ENCODE assay signal across 9 cellular contexts in the genomic region with DNA sequence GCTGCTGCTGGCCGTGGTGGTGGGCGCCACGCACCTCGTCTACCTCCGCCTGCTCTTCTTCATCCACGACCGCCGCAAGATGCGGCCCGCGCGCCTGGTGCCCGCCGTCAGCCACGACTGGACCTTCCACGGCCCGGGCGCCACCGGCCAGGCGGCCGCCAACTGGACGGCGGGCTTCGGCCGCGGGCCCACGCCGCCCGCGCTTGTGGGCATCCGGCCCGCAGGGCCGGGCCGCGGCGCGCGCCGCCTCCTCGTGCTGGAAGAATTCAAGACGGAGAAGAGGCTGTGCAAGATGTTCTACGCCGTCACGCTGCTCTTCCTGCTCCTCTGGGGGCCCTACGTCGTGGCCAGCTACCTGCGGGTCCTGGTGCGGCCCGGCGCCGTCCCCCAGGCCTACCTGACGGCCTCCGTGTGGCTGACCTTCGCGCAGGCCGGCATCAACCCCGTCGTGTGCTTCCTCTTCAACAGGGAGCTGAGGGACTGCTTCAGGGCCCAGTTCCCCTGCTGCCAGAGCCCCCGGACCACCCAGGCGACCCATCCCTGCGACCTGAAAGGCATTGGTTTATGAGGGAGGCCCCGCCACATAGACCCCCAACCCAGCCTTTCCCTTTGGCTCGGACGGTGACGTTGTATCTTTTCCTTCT. TPM values are rescaled to one million over a fixed set of nuclear protein-coding genes. Genes with fewer than 3 reads are reported as not detected.
DNase-seq lines count a peak whose midpoint lies in the region; ATAC-seq and TF ChIP-seq lines count a peak whose summit lies in the region.
"Had no signal": no experiment of that assay in that cellular context is flagged by ENCODE, and none has a peak within 500 bp of the region (broad histone marks: within the 10 kb centered on the region; RNA-seq: fewer than 3 reads in every experiment).

No MANE protein-coding gene starts in this region.

- no peak overlapping the region for H4K91ac ChIP-seq in mesenchymal stem cell (ENCODE audit: low read length)

- H3K9me3 ChIP-seq in mesenchymal stem cell (ENCODE audit: control insufficient read depth, low read length) (no peaks in the 10 kb centered on the region), thoracic aorta (no peaks in the 10 kb centered on the region)

- no peaks in the 10 kb centered on the region for H3K9me3 Mint-ChIP-seq in activated T-cell treated with anti-CD3 and anti-CD28 coated beads, Interleukin-2, amount 50 U/mL, for 4 hours
- no peaks in the 10 kb centered on the region for H3K9me3 Mint-ChIP-seq in MCF 10A (ENCODE audit: unreplicated experiment)

- intact Hi-C loops in MCF 10A (cut with micrococcal nuclease) = no loop called here

- H3K4me2 ChIP-seq in mesenchymal stem cell (ENCODE audit: low read length, poor library complexity, severe bottlenecking) = peak overlapping the region; percentile 94

- no peak overlapping the region for H2BK120ac ChIP-seq in mesenchymal stem cell (ENCODE audit: low read depth, low read length)

- H3K4ac ChIP-seq in mesenchymal stem cell (ENCODE audit: low read depth in 1 of 2, low read length in 2 of 2) = no peak overlapping the region

- WGBS in mesenchymal stem cell = 37% methylated on average over 55 of the region's 65 CpGs

- H3K27ac Mint-ChIP-seq in MCF 10A (ENCODE audit: low read depth, unreplicated experiment) = no peak overlapping the region

- CTCF ChIA-PET in MCF 10A (lab: Yijun Ruan, JAX) = no interaction called here

- H2BK5ac ChIP-seq in mesenchymal stem cell (ENCODE audit: low read depth, low read length, poor library complexity, severe bottlenecking) = no peak overlapping the region

- H3K36me3 Mint-ChIP-seq in activated T-cell treated with anti-CD3 and anti-CD28 coated beads, Interleukin-2, amount 50 U/mL, for 4 hours (ENCODE audit: insufficient read depth) = no peaks in the 10 kb centered on the region
- H3K36me3 Mint-ChIP-seq in MCF 10A (ENCODE audit: insufficient read depth, unreplicated experiment) = no peaks in the 10 kb centered on the region

- H3K27me3 ChIP-seq in mesenchymal stem cell (ENCODE audit: control insufficient read depth in 1 of 2, insufficient read depth in 1 of 2, low read length in 2 of 2) = peaks cover 64 to 74% of the 10 kb centered on the region in 2 experiments
- H3K27me3 ChIP-seq in thoracic aorta (replicated peaks; ENCODE audit: insufficient read depth) = no peaks in the 10 kb centered on the region

- no peak overlapping the region for H3K27ac ChIP-seq in mesenchymal stem cell (ENCODE audit: low read length, poor library complexity, severe bottlenecking)
- H3K27ac ChIP-seq in thoracic aorta = no peak overlapping the region

- H3K23ac ChIP-seq in mesenchymal stem cell (ENCODE audit: low read length in 2 of 2) = no peak overlapping the region

- no peak overlapping the region for H2BK15ac ChIP-seq in mesenchymal stem cell (ENCODE audit: low read depth, poor library complexity, severe bottlenecking)

- H3K36me3 ChIP-seq in mesenchymal stem cell (ENCODE audit: control insufficient read depth in 1 of 2, insufficient read depth in 2 of 2, low read depth in 1 of 2, low read length in 2 of 2) (no peaks in the 10 kb centered on the region), thoracic aorta (no peaks in the 10 kb centered on the region)

- H3K4me3 ChIP-seq in mesenchymal stem cell (ENCODE audit: insufficient read depth in 1 of 2, low read depth in 1 of 2, low read length in 2 of 2) (no peak overlapping the region), thoracic aorta (peak overlapping the region; percentile 59)

- TF ChIP-seq CTCF in MCF 10A (IDR thresholded peaks at IDR 0.05; ENCODE audit: unreplicated experiment) = no peak
- no peak for TF ChIP-seq CTCF in thoracic aorta (IDR thresholded peaks at IDR 0.05)

- no TSS peak for BruUV-seq in MCF 10A (replicated peaks; lab: Mats Ljungman, UMichigan)

- DNase-seq in activated T-cell treated with anti-CD3 and anti-CD28 coated beads, Interleukin-2, amount 50 U/mL, for 4 hours = no peak
- no peak for DNase-seq in activated T-cell treated with anti-CD3 and anti-CD28 coated beads, Interleukin-2, amount 50 U/mL, for 1 hour
- no peak for DNase-seq in MCF 10A (ENCODE audit: unreplicated experiment)
- no peak for DNase-seq in mesenchymal stem cell
- no peak for DNase-seq in thoracic aorta (ENCODE audit: low spot score)
- no peak for DNase-seq in germinal center (ENCODE audit: low spot score)

- H3K4me1 ChIP-seq in mesenchymal stem cell (ENCODE audit: control insufficient read depth, insufficient read depth, low read depth, low read length) = peaks cover 14% of the 10 kb centered on the region
- H3K4me1 ChIP-seq in thoracic aorta (ENCODE audit: control insufficient read depth in 1 of 2, low read depth in 2 of 2) = no peaks in the 10 kb centered on the region

- no peak overlapping the region for H2AK5ac ChIP-seq in mesenchymal stem cell (ENCODE audit: low read length, severe bottlenecking)

- no peak for ATAC-seq in activated T-cell treated with anti-CD3 and anti-CD28 coated beads, Interleukin-2, amount 50 U/mL, for 4 hours
- no peak for ATAC-seq in thoracic aorta (ENCODE audit: insufficient number of reproducible peaks, low FRiP score, low read depth)
- no peak for ATAC-seq in GM19463 (IDR thresholded peaks at IDR 0.05; ENCODE audit: unreplicated experiment)
- no peak for ATAC-seq in GM18868 (IDR thresholded peaks at IDR 0.05; ENCODE audit: unreplicated experiment)

- H3K9ac ChIP-seq in mesenchymal stem cell (ENCODE audit: low read length) = no peak overlapping the region

- no peak overlapping the region for H3K18ac ChIP-seq in mesenchymal stem cell (ENCODE audit: low read depth in 1 of 2, low read length in 2 of 2)

- POLR2A ChIA-PET in MCF 10A (lab: Yijun Ruan, JAX) = interaction anchor here (0.7 kb wide), 1 partner anchor 26 kb away, joined by 3 read pairs; no protein-coding TSS in a partner anchor

- H3K4me3 Mint-ChIP-seq in activated T-cell treated with anti-CD3 and anti-CD28 coated beads, Interleukin-2, amount 50 U/mL, for 4 hours = peak overlapping the region; percentile 52
- H3K4me3 Mint-ChIP-seq in MCF 10A (ENCODE audit: unreplicated experiment) = peak overlapping the region; percentile 25

- no peak overlapping the region for H2BK12ac ChIP-seq in mesenchymal stem cell (ENCODE audit: low read length in 2 of 2)

- H3K14ac ChIP-seq in mesenchymal stem cell (ENCODE audit: low read length in 2 of 2) = no peak overlapping the region

- peaks cover 7% of the 10 kb centered on the region for H3K4me1 Mint-ChIP-seq in activated T-cell treated with anti-CD3 and anti-CD28 coated beads, Interleukin-2, amount 50 U/mL, for 4 hours (ENCODE audit: low read depth)
- H3K4me1 Mint-ChIP-seq in MCF 10A (ENCODE audit: insufficient read depth, unreplicated experiment) = no peaks in the 10 kb centered on the region

- H4K8ac ChIP-seq in mesenchymal stem cell (ENCODE audit: low read length) = no peak overlapping the region

- H3K79me1 ChIP-seq in mesenchymal stem cell (replicated peaks; ENCODE audit: low read length, poor library complexity, severe bottlenecking) = no peaks in the 10 kb centered on the region

- peak overlapping the region; percentile 24 for H2AFZ ChIP-seq in mesenchymal stem cell (ENCODE audit: low read depth, low read length)

- H3K27me3 Mint-ChIP-seq in activated T-cell treated with anti-CD3 and anti-CD28 coated beads, Interleukin-2, amount 50 U/mL, for 4 hours (ENCODE audit: low read depth) = peaks cover 49% of the 10 kb centered on the region
- peaks cover 18% of the 10 kb centered on the region for H3K27me3 Mint-ChIP-seq in MCF 10A (ENCODE audit: insufficient read depth, unreplicated experiment)

RNA-seq across cellular contexts. Expression of a gene that starts 1.1 kb away (rescaled TPM):
- total RNA-seq in activated T-cell treated with anti-CD3 and anti-CD28 coated beads, Interleukin-2, amount 50 U/mL, for 4 hours = 1 to 10 TPM; 2.0 to 2.4 (median 2.3) TPM
- 4.4 and 6.3 TPM in 2 replicates for total RNA-seq in MCF 10A (2022)
- polyA plus RNA-seq in mesenchymal stem cell (2013, experiment 1 of 2) = 0.01 TPM
- polyA plus RNA-seq in mesenchymal stem cell (2013, experiment 2 of 2) = not detected
- 1 to 10 TPM in 1 of 2 donors, under 1 TPM in 1; 0.54 to 1.3 TPM for total RNA-seq in thoracic aorta

RNA-seq across cellular contexts. Expression of a gene that starts 29.5 kb away (rescaled TPM):
- 10 to 100 TPM; 13.4 to 17.0 (median 14.3) TPM for total RNA-seq in activated T-cell treated with anti-CD3 and anti-CD28 coated beads, Interleukin-2, amount 50 U/mL, for 4 hours
- total RNA-seq in MCF 10A (2022) (4.3 and 7.6 TPM in 2 replicates), thoracic aorta (10 to 100 TPM in 1 of 2 donors, 1 to 10 TPM in 1; 8.8 to 12.1 TPM)
- 5.5 TPM for polyA plus RNA-seq in mesenchymal stem cell (2013, experiment 1 of 2)
- polyA plus RNA-seq in mesenchymal stem cell (2013, experiment 2 of 2) = 6.2 TPM

RNA-seq across cellular contexts. Expression of a gene that starts 30.2 kb away (rescaled TPM):
- total RNA-seq in activated T-cell treated with anti-CD3 and anti-CD28 coated beads, Interleukin-2, amount 50 U/mL, for 4 hours = 1 to 10 TPM in 1 of 3 donors, under 1 TPM in 2; 0.18 to 1.1 (median 0.61) TPM
- total RNA-seq in MCF 10A (2022) (not detected in 2 replicates), thoracic aorta (under 1 TPM in 1 of 2 donors, not detected in 1; 0.71 TPM)
- polyA plus RNA-seq in mesenchymal stem cell (2013, experiment 1 of 2) = not detected
- not detected for polyA plus RNA-seq in mesenchymal stem cell (2013, experiment 2 of 2)
- polyA plus RNA-seq: BJ had no signal
